13 cellular contexts compared by ENCODE assay signal in genomic region chrX:152907084-152907651, GRCh38. TPM values are rescaled to one million over a fixed set of nuclear protein-coding genes. Genes with fewer than 3 reads are reported as not detected.
DNase-seq lines count a peak whose midpoint lies in the region; ATAC-seq, FAIRE-seq and TF ChIP-seq lines count a peak whose summit lies in the region.
"Had no signal": no experiment of that assay in that cellular context is flagged by ENCODE, and none has a peak within 500 bp of the region (broad histone marks: within the 10 kb centered on the region; RNA-seq: fewer than 3 reads in every experiment).

No MANE protein-coding gene starts in this region.

- peaks cover 8% of the 10 kb centered on the region for H3K4me1 ChIP-seq in cardiac muscle cell (ENCODE audit: low read depth)
- H3K4me1 ChIP-seq: pancreas had no signal

- DNase-seq in cardiac muscle cell (ENCODE audit: low read depth in 1 of 2, low spot score in 1 of 2): peak; percentile 66 to 67
- DNase-seq in Right ventricle myocardium inferior (ENCODE audit: missing footprints): no peak
- peak; percentile 79 for DNase-seq in astrocyte of the spinal cord (ENCODE audit: low read depth, low spot score)
- peak; percentile 72 for DNase-seq in iris pigment epithelial cell (ENCODE audit: low read depth)
- no peak for DNase-seq in SIG-M5 (lab: John Stamatoyannopoulos, UW)
- no peak for DNase-seq in superior temporal gyrus (ENCODE audit: extremely low spot score)
- DNase-seq in NCI-H2171 treated with DMSO at 0.1 percent for 48 hours (lab: John Stamatoyannopoulos, UW): no peak
- DNase-seq in GM19239 (ENCODE audit: insufficient read length, low spot score): no peak
- DNase-seq: AML-193; HCEC 1CT; left colon; stimulated activated CD4-positive, alpha-beta T cell treated with anti-CD3 and anti-CD28 coated beads, Interleukin-2, amount 100 ng/mL, for 48 hours had no signal

- no peak for ATAC-seq in Right ventricle myocardium inferior
- ATAC-seq: left colon had no signal

- in situ Hi-C loops in astrocyte of the spinal cord (cut with HindIII; ENCODE audit: low sequenced_read_pairs): no loop called here

- no peaks in the 10 kb centered on the region for H3K27me3 ChIP-seq in cardiac muscle cell

- intact Hi-C loops in Right ventricle myocardium inferior (cut with DNase I): no loop called here

- FAIRE-seq in GM19239 (lab: Jason Lieb, UNC): no peak
- FAIRE-seq: pancreas had no signal

- H3K36me3 ChIP-seq in cardiac muscle cell: no peaks in the 10 kb centered on the region
- H3K36me3 ChIP-seq: pancreas had no signal

- no peaks in the 10 kb centered on the region for H3K9me3 ChIP-seq in cardiac muscle cell (ENCODE audit: low read depth)
- H3K9me3 ChIP-seq: pancreas had no signal

- TF ChIP-seq CTCF in cardiac muscle cell (IDR thresholded peaks at IDR 0.05; ENCODE audit: low read depth, low read length) (no peak), astrocyte of the spinal cord (IDR thresholded peaks at IDR 0.05; ENCODE audit: low read depth, low read length) (no peak)

- peak overlapping the region; percentile 43 for H3K27ac ChIP-seq in cardiac muscle cell
- H3K27ac ChIP-seq: pancreas had no signal

- H3K4me3 ChIP-seq in cardiac muscle cell: peak overlapping the region; percentile 6
- no peak overlapping the region for H3K4me3 ChIP-seq in astrocyte of the spinal cord (ENCODE audit: low read depth, low read length)
- H3K4me3 ChIP-seq: pancreas had no signal

RNA-seq across cellular contexts. Expression of gene ZNF185, which starts 9.3 kb away (rescaled TPM):
- total RNA-seq in cardiac muscle cell: 10.3 and 11.7 TPM in 2 replicates
- polyA plus RNA-seq in cardiac muscle cell: 9.2 and 10.8 TPM in 2 replicates
- total RNA-seq in Right ventricle myocardium inferior: 1.9 TPM

Comparison
In these comparisons a context has a peak if more than half of its experiments do, and no peak if none do; other contexts are left out.
1. DNase-seq: peak in cardiac muscle cell (2 of 2), astrocyte of the spinal cord (single experiment) and iris pigment epithelial cell (single experiment); none in Right ventricle myocardium inferior (single experiment), SIG-M5 (single experiment), superior temporal gyrus (single experiment), NCI-H2171 treated with DMSO at 0.1 percent for 48 hours (single experiment) and GM19239 (single experiment).